Comparison of ENCODE assay signal across 14 cellular contexts in the genomic region with DNA sequence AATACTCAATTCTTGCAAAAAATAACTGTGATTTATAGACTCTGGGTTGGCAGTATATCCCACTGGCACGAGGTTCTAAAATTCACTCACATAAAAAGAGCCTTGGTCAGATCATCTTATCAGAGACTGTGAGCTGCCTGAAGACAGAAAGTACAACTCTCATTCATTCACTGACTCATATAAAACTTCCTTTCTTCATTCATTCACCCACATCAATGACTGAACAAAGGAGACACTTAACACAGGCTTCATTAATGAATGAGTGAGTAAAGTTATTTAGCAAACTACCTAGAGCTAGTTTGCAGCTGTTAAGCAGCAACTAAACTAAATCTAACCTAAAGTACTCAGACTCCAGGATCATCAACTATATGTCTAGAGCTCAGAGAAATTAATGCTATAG.
DNase-seq lines count a peak whose midpoint lies in the region; ATAC-seq, FAIRE-seq and TF ChIP-seq lines count a peak whose summit lies in the region.
"Had no signal": no experiment of that assay in that cellular context is flagged by ENCODE, and none has a peak within 500 bp of the region (broad histone marks: within the 10 kb centered on the region; RNA-seq: fewer than 3 reads in every experiment).

No MANE protein-coding gene starts in this region.

- no peak for TF ChIP-seq CTCF in esophagus muscularis mucosa (IDR thresholded peaks at IDR 0.05)

- TF ChIP-seq EP300 in esophagus muscularis mucosa (IDR thresholded peaks at IDR 0.05) = no peak

- no peak overlapping the region for H3K27ac ChIP-seq in esophagus muscularis mucosa (replicated peaks in 1 of 4)

- H3K4me1 ChIP-seq in esophagus muscularis mucosa = no peaks in the 10 kb centered on the region

- no peaks in the 10 kb centered on the region for H3K27me3 ChIP-seq in esophagus muscularis mucosa

- no peaks in the 10 kb centered on the region for H3K36me3 ChIP-seq in esophagus muscularis mucosa

- no peak overlapping the region for H3K27ac Mint-ChIP-seq in activated naive CD4-positive, alpha-beta T cell treated with anti-CD3 and anti-CD28 coated beads, Interleukin-2, amount 50 U/mL, for 72 hours
- H3K27ac Mint-ChIP-seq: CD4-positive, alpha-beta T cell had no signal

- H3K36me3 Mint-ChIP-seq in activated naive CD4-positive, alpha-beta T cell treated with anti-CD3 and anti-CD28 coated beads, Interleukin-2, amount 50 U/mL, for 72 hours = peaks cover 0 to 4% of the 10 kb centered on the region in 2 donors

- DNase-seq in activated naive CD4-positive, alpha-beta T cell treated with anti-CD3 and anti-CD28 coated beads, Interleukin-2, amount 50 U/mL, for 72 hours (ENCODE audit: low spot score in 2 of 2) = no peak
- no peak for DNase-seq in activated naive CD4-positive, alpha-beta T cell treated with anti-CD3 and anti-CD28 coated beads, Interleukin-2, amount 50 U/mL, for 16 hours
- DNase-seq in GM12891 (ENCODE audit: insufficient read length, low spot score) (no peak), amniotic epithelial cell (ENCODE audit: low read depth) (peak; percentile 27), renal cortical epithelial cell (ENCODE audit: low read depth) (peak; percentile 32), cardiac septum (ENCODE audit: low spot score) (no peak), esophagus muscularis mucosa (ENCODE audit: extremely low spot score) (no peak)
- DNase-seq: 8988T; AML-193; C1 segment of cervical spinal cord; CD4-positive, alpha-beta T cell; DMS79; HCEC 1CT had no signal

- no peak for TF ChIP-seq POLR2A in GM12891 (IDR thresholded peaks at IDR 0.05; ENCODE audit: low read depth, low read length)
- TF ChIP-seq POLR2A in esophagus muscularis mucosa (IDR thresholded peaks at IDR 0.05; ENCODE audit: low read depth) = no peak

- peak; percentile 69 to 89 for ATAC-seq in activated naive CD4-positive, alpha-beta T cell treated with anti-CD3 and anti-CD28 coated beads, Interleukin-2, amount 50 U/mL, for 72 hours

- H3K9me3 ChIP-seq in esophagus muscularis mucosa = no peaks in the 10 kb centered on the region

- intact Hi-C loops in cardiac septum (cut with DNase I) (no loop called here), esophagus muscularis mucosa (cut with DNase I) (no loop called here)

- peak; percentile 20 for FAIRE-seq in GM12891 (lab: Jason Lieb, UNC)
- FAIRE-seq: GM19239 had no signal

- H3K4me3 ChIP-seq in esophagus muscularis mucosa = no peak overlapping the region

- WGBS in esophagus muscularis mucosa = 79% methylated on average over 1 of the region's 1 CpG

- peaks cover 0 to 6% of the 10 kb centered on the region in 2 donors for H3K9me3 Mint-ChIP-seq in activated naive CD4-positive, alpha-beta T cell treated with anti-CD3 and anti-CD28 coated beads, Interleukin-2, amount 50 U/mL, for 72 hours
- H3K9me3 Mint-ChIP-seq: CD4-positive, alpha-beta T cell had no signal

TF ChIP-seq in GM12891, 5 proteins besides CTCF, POLR2A, EP300 and RAD21:
- TF ChIP-seq POLR2AphosphoS5 (IDR thresholded peaks at IDR 0.05; ENCODE audit: low read depth, low read length) (no peak), SPI1 (IDR thresholded peaks at IDR 0.05; ENCODE audit: low read depth, low read length) (no peak), POU2F2 (IDR thresholded peaks at IDR 0.05; ENCODE audit: low read depth, low read length) (no peak), TAF1 (IDR thresholded peaks at IDR 0.05; ENCODE audit: low read depth, low read length) (no peak), PAX5 (IDR thresholded peaks at IDR 0.05; ENCODE audit: insufficient read depth, low read length, severe bottlenecking) (no peak)

Comparison
In these comparisons a context has a peak if more than half of its experiments do, and no peak if none do; other contexts are left out.
1. DNase-seq: peak in amniotic epithelial cell (single experiment) and renal cortical epithelial cell (single experiment); none in activated naive CD4-positive, alpha-beta T cell treated with anti-CD3 and anti-CD28 coated beads, Interleukin-2, amount 50 U/mL, for 72 hours (0 of 2), activated naive CD4-positive, alpha-beta T cell treated with anti-CD3 and anti-CD28 coated beads, Interleukin-2, amount 50 U/mL, for 16 hours (single experiment), GM12891 (single experiment), cardiac septum (single experiment) and esophagus muscularis mucosa (single experiment).